8 cellular contexts compared by ENCODE assay signal in genomic region chr15:38454687-38455071, GRCh38. TPM values are rescaled to one million over a fixed set of nuclear protein-coding genes. Genes with fewer than 3 reads are reported as not detected.
A peak's percentile ranks its signal among the peaks of the same experiment; 100 is the strongest.
DNase-seq lines count a peak whose midpoint lies in the region; ATAC-seq, FAIRE-seq and TF ChIP-seq lines count a peak whose summit lies in the region.

No MANE protein-coding gene starts in this region.

- peak overlapping the region; percentile 93 for H3K27ac ChIP-seq in DND-41 (ENCODE audit: low read length)
- H3K27ac ChIP-seq in muscle layer of duodenum (ENCODE audit: low read length): peak overlapping the region; percentile 91

- TF ChIP-seq CTCF in DND-41 (IDR thresholded peaks at IDR 0.05; ENCODE audit: borderline replicate concordance, extremely low read depth, low read length, poor library complexity, severe bottlenecking): no peak

- peak overlapping the region; percentile 87 for H3K4me2 ChIP-seq in DND-41 (ENCODE audit: insufficient read depth, low read length)

- FAIRE-seq in urothelium cell line (lab: Jason Lieb, UNC): no peak

- H3K9me3 ChIP-seq in DND-41 (ENCODE audit: insufficient read depth, low read length, severe bottlenecking) (no peaks in the 10 kb centered on the region), MG63 (no peaks in the 10 kb centered on the region), muscle layer of duodenum (ENCODE audit: control insufficient read depth in 1 of 2, low read length in 2 of 2) (no peaks in the 10 kb centered on the region)

- peaks cover 24% of the 10 kb centered on the region for H3K4me1 ChIP-seq in DND-41 (ENCODE audit: insufficient read depth, low read length)
- peaks cover 15 to 16% of the 10 kb centered on the region in 2 donors for H3K4me1 ChIP-seq in muscle layer of duodenum (ENCODE audit: control insufficient read depth in 1 of 2, insufficient read depth in 2 of 2, low read length in 2 of 2)

- peaks cover 31% of the 10 kb centered on the region for H4K20me1 ChIP-seq in DND-41 (ENCODE audit: insufficient read depth, low read length)

- H3K4me3 ChIP-seq in DND-41 (ENCODE audit: low read depth in 1 of 2, low read length in 2 of 2) (peak overlapping the region; percentile 62 to 96), MG63 (peak overlapping the region; percentile 92), muscle layer of duodenum (ENCODE audit: low read depth in 1 of 2, low read length in 2 of 2) (peak overlapping the region; percentile 97 to 98)

- H3K79me2 ChIP-seq in DND-41 (ENCODE audit: insufficient read depth, low read length): peaks cover 58% of the 10 kb centered on the region

- H3K27me3 ChIP-seq in DND-41 (ENCODE audit: insufficient read depth, low read length, poor library complexity) (no peaks in the 10 kb centered on the region), MG63 (peaks cover 6% of the 10 kb centered on the region), muscle layer of duodenum (ENCODE audit: low read depth, low read length) (no peaks in the 10 kb centered on the region)

- H3K36me3 ChIP-seq in DND-41 (ENCODE audit: insufficient read depth, low read length) (peaks cover 8% of the 10 kb centered on the region), MG63 (peaks cover 2% of the 10 kb centered on the region; the same call in 1 of the 2 replicates), muscle layer of duodenum (ENCODE audit: control insufficient read depth in 1 of 2, insufficient read depth in 2 of 2, low read length in 2 of 2) (no peaks in the 10 kb centered on the region)

- ATAC-seq in DND-41 (ENCODE audit: insufficient read depth, low read depth): no peak
- ATAC-seq in HG02885 (IDR thresholded peaks at IDR 0.05; ENCODE audit: poor library complexity, unreplicated experiment): no peak

- DNase-seq in DND-41 (no peak), MG63 (no peak), dedifferentiated amniotic fluid mesenchymal stem cell (ENCODE audit: extremely low spot score) (peak; percentile 17), urothelium cell line (ENCODE audit: low spot score) (no peak), NAMALWA (ENCODE audit: low spot score) (no peak)
- DNase-seq in activated CD4-positive, CD25-positive, alpha-beta regulatory T cell treated with anti-CD3 and anti-CD28 coated beads, Interleukin-2, amount 50 U/mL, for 72 hours: no peak

- peak overlapping the region; percentile 85 for H3K9ac ChIP-seq in DND-41 (ENCODE audit: low read depth, low read length)

- peak overlapping the region; percentile 97 for H2AFZ ChIP-seq in DND-41 (ENCODE audit: low read depth, low read length)

RNA-seq across cellular contexts. Expression of gene FAM98B, which starts 0.8 kb away (rescaled TPM):
- 2.2 and 3.7 TPM in 2 replicates for total RNA-seq in MG63 (2014; rRNA removed; shearing (Covaris generic); ENCODE audit: low replicate concordance)
